ENCODE assay signal across 8 cellular contexts in the genomic region with DNA sequence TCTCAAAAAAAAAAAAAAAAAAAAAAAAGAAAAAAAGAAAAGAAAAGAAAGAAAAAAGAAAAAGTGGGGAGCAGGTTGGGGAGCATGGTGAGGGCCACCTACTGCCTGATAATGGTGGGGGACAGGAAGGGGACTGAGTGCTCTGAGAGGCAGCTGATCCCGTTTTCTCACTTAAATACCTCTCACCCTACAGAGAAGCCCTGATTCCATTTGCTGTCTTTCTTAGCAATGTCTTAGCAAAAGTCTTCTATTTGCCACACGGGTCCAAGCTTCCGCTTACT. TPM values are rescaled to one million over a fixed set of nuclear protein-coding genes. Genes with fewer than 3 reads are reported as not detected.
DNase-seq lines count a peak whose midpoint lies in the region; ATAC-seq and TF ChIP-seq lines count a peak whose summit lies in the region.

No MANE protein-coding gene starts in this region.

- no peak overlapping the region for H3K9ac ChIP-seq in MM.1S (ENCODE audit: low read length)

- H3K4me1 Mint-ChIP-seq in natural killer cell, result peaks cover 21% of the 10 kb centered on the region in 2 donors

- H3K79me2 ChIP-seq in MM.1S (ENCODE audit: low read length), result no peaks in the 10 kb centered on the region

- H3K4me3 ChIP-seq in AG10803 (ENCODE audit: low read length) (peak overlapping the region; percentile 64), MM.1S (ENCODE audit: low read length) (peak overlapping the region; percentile 47), dorsolateral prefrontal cortex (peak overlapping the region in 58 of 59 donors; percentile 38 to 85 (median 70))

- H3K27ac ChIP-seq in MM.1S (ENCODE audit: low read length) (no peak overlapping the region), dorsolateral prefrontal cortex (peak overlapping the region in 58 of 59 donors; percentile 12 to 95 (median 88))

- no peaks in the 10 kb centered on the region for H3K36me3 ChIP-seq in MM.1S (replicated peaks; ENCODE audit: insufficient read depth, low read length)

- peak overlapping the region; percentile 57 for H3K4me2 ChIP-seq in MM.1S (ENCODE audit: low read depth, low read length)

- no peaks in the 10 kb centered on the region for H4K20me1 ChIP-seq in MM.1S (ENCODE audit: insufficient read depth, low read length)

- no peaks in the 10 kb centered on the region for H3K9me3 ChIP-seq in MM.1S (replicated peaks; ENCODE audit: insufficient read depth, low read length)

- peaks cover 17% of the 10 kb centered on the region for H3K4me1 ChIP-seq in MM.1S (ENCODE audit: low read length)

- no peak for ATAC-seq in natural killer cell
- ATAC-seq in HG03432 (IDR thresholded peaks at IDR 0.05; ENCODE audit: unreplicated experiment), result no peak

- intact Hi-C loops in dorsolateral prefrontal cortex (cut with DNase I), result no loop called here
- intact Hi-C loops in natural killer cell (cut with micrococcal nuclease), result no loop called here

- no peaks in the 10 kb centered on the region for H3K9me3 Mint-ChIP-seq in natural killer cell

- H3K4me3 Mint-ChIP-seq in natural killer cell, result peak overlapping the region; percentile 97

- no peak for TF ChIP-seq CTCF in AG10803 (conservative IDR thresholded peaks at IDR 0.05; ENCODE audit: low read length)
- no peak for TF ChIP-seq CTCF in MM.1S (IDR thresholded peaks at IDR 0.05; ENCODE audit: low read length)
- TF ChIP-seq CTCF in dorsolateral prefrontal cortex (IDR thresholded peaks at IDR 0.05 in 54 of 56, conservative IDR thresholded peaks at IDR 0.05 in 2 of 56; ENCODE audit: low read depth in 1 of 56, partially characterized antibody in 56 of 56), result no peak
- no peak for TF ChIP-seq CTCF in natural killer cell (IDR thresholded peaks at IDR 0.05)

- H3F3A ChIP-seq in MM.1S (ENCODE audit: insufficient read depth, low read length), result peaks cover 17% of the 10 kb centered on the region

- peak overlapping the region; percentile 90 to 93 for H3K27ac Mint-ChIP-seq in natural killer cell

- no peaks in the 10 kb centered on the region for H3K36me3 Mint-ChIP-seq in natural killer cell

- H3K27me3 Mint-ChIP-seq in natural killer cell (ENCODE audit: low read depth in 2 of 2), result no peaks in the 10 kb centered on the region

- H3K27me3 ChIP-seq in MM.1S (replicated peaks; ENCODE audit: insufficient read depth, low read length) (no peaks in the 10 kb centered on the region), dorsolateral prefrontal cortex (no peaks in the 10 kb centered on the region)

- peak overlapping the region; percentile 35; the same call in 1 of the 2 replicates for H2AFZ ChIP-seq in MM.1S (ENCODE audit: low read length)

- no peaks in the 10 kb centered on the region for H3K9me2 ChIP-seq in MM.1S (replicated peaks; ENCODE audit: insufficient read depth, low read length)

- DNase-seq in AG10803 (ENCODE audit: low read depth) (no peak), MM.1S (no peak), dorsolateral prefrontal cortex (no peak), natural killer cell (no peak), NCI-H1092 (lab: John Stamatoyannopoulos, UW) (no peak), GF-D8 (lab: John Stamatoyannopoulos, UW) (no peak), NCI-H2227 (lab: John Stamatoyannopoulos, UW; ENCODE audit: unreplicated experiment) (no peak)

RNA-seq across cellular contexts. Expression of gene H6PD, which starts 0.7 kb away (rescaled TPM):
- total RNA-seq in dorsolateral prefrontal cortex (10 to 100 TPM in 118 of 120 experiments, 1 to 10 TPM in 2; 9.0 to 25.6 (median 15.7) TPM), natural killer cell (10 to 100 TPM; 24.3 to 37.1 (median 31.2) TPM)

RNA-seq across cellular contexts. Expression of gene SPSB1, which starts 58.8 kb away (rescaled TPM):
- 10 to 100 TPM in 80 of 120 experiments, 1 to 10 TPM in 40; 4.7 to 43.4 (median 12.2) TPM for total RNA-seq in dorsolateral prefrontal cortex
- 1 to 10 TPM in 2 of 3 donors, under 1 TPM in 1; 0.82 to 3.0 (median 1.5) TPM for total RNA-seq in natural killer cell
